29 cellular contexts compared by ENCODE assay signal in the genomic region with DNA sequence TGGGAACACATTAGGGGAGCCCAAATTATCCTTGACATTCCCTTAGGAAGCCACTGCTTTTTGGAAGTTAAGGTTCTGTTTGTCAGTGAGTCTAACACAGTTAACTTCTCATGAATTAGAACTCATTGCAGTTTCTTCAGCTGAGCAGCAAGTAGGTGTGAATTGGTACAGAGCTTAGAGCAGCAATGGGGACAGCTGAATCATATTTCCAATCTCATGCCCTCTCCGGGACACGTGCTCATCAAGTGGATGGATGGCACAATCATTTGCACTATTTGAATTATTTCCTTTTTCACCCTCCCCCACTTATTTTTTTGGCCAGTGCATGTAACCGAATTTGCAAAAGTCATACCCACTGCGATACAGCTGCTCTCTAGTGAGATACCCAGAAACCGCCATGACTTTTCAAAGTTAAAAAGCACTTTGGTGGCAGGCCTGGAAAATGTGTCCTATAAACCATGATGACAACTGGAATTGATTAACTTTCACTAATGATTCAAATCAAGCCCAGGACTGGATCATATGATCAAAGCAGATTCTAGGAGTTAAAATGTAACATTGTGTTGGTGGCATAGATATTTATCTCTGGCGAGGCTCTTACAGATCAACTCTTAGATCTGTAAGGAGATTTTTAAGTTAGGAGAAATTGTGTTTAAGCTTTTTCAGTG.
"Had no signal": no experiment of that assay in that cellular context is flagged by ENCODE, and none has a peak within 500 bp of the region (broad histone marks: within the 10 kb centered on the region; RNA-seq: fewer than 3 reads in every experiment).

No MANE protein-coding gene starts in this region.

- DNase-seq: activated CD4-positive, alpha-beta T cell treated with anti-CD3 and anti-CD28 coated beads for 1 hour; activated CD4-positive, alpha-beta T cell treated with anti-CD3 and anti-CD28 coated beads for 48 hours; activated CD4-positive, alpha-beta T cell treated with anti-CD3 and anti-CD28 coated beads, Interleukin-2, amount 50 U/mL, for 1 hour; activated CD4-positive, alpha-beta T cell treated with anti-CD3 and anti-CD28 coated beads, Interleukin-2, amount 50 U/mL, for 48 hours; activated CD8-positive, alpha-beta memory T cell treated with anti-CD3 and anti-CD28 coated beads for 24 hours; activated CD8-positive, alpha-beta T cell treated with anti-CD3 and anti-CD28 coated beads for 36 hours; activated effector memory CD4-positive, alpha-beta T cell treated with anti-CD3 and anti-CD28 coated beads, Interleukin-2, amount 50 U/mL, for 16 hours; activated naive CD4-positive, alpha-beta T cell treated with anti-CD3 and anti-CD28 coated beads for 36 hours; activated naive CD8-positive, alpha-beta T cell treated with anti-CD3 and anti-CD28 coated beads for 36 hours; activated naive CD8-positive, alpha-beta T cell treated with anti-CD3 and anti-CD28 coated beads, Interleukin-2, amount 50 U/mL, for 24 hours; activated T-cell treated with anti-CD3 and anti-CD28 coated beads, Interleukin-2, amount 50 U/mL, for 4 hours; adrenal gland; amygdala; aorta; body of pancreas; caudate nucleus; cortex of kidney; dermis blood vessel endothelial cell; effector CD4-positive, alpha-beta T cell; effector memory CD8-positive, alpha-beta T cell; erythroblast; esophagus squamous epithelium; foreskin melanocyte; heart right ventricle; T-helper 2 cell had no signal

- ATAC-seq: activated CD8-positive, alpha-beta T cell treated with anti-CD3 and anti-CD28 coated beads for 36 hours; activated naive CD8-positive, alpha-beta T cell treated with anti-CD3 and anti-CD28 coated beads, Interleukin-2, amount 50 U/mL, for 24 hours; activated T-cell treated with anti-CD3 and anti-CD28 coated beads, Interleukin-2, amount 50 U/mL, for 4 hours; activated T-helper 17 cell treated with anti-CD3 and anti-CD28 coated beads, Interleukin-2, amount 50 U/mL, for 72 hours; body of pancreas; effector memory CD8-positive, alpha-beta T cell; gastroesophageal sphincter; heart right ventricle; WTC11 had no signal

- H3K4me3 ChIP-seq: adrenal gland, body of pancreas, esophagus squamous epithelium, gastroesophageal sphincter, heart right ventricle had no signal

- H3K36me3 ChIP-seq: adrenal gland, esophagus squamous epithelium, gastroesophageal sphincter, heart right ventricle had no signal

- H3K9me3 ChIP-seq: adrenal gland, body of pancreas, esophagus squamous epithelium had no signal

- H3K27me3 ChIP-seq: adrenal gland, body of pancreas, esophagus squamous epithelium, gastroesophageal sphincter, heart right ventricle had no signal

- H3K27ac ChIP-seq: adrenal gland, body of pancreas, esophagus squamous epithelium, gastroesophageal sphincter, heart right ventricle, VCaP had no signal

- H3K4me1 ChIP-seq: adrenal gland, body of pancreas had no signal
